ENCODE assay signal across 1 cellular context in the genomic region with DNA sequence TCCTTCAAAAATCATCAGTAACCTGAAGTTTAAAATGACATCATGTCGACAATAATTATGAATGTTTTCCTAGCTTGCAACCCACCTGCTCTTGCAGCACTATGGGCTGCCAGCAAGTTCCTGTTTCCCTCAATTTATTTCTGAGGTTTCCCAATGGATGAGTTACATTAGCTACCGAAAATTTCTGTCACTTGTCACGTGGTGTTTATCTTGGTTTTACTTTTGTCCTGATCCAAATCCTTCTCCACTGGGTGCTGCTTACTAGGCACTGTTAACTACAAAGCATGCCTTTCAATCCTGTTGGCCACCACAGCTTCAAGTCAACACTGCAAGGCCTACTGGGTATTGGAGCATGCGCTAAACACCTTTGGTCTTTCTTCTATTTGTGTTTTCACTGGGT.
TF ChIP-seq lines count a peak whose summit lies in the region.

No MANE protein-coding gene starts in this region.

TF ChIP-seq in GM23338, 12 proteins besides CTCF, POLR2A, EP300 and RAD21:
- TF ChIP-seq, protein P1, sequence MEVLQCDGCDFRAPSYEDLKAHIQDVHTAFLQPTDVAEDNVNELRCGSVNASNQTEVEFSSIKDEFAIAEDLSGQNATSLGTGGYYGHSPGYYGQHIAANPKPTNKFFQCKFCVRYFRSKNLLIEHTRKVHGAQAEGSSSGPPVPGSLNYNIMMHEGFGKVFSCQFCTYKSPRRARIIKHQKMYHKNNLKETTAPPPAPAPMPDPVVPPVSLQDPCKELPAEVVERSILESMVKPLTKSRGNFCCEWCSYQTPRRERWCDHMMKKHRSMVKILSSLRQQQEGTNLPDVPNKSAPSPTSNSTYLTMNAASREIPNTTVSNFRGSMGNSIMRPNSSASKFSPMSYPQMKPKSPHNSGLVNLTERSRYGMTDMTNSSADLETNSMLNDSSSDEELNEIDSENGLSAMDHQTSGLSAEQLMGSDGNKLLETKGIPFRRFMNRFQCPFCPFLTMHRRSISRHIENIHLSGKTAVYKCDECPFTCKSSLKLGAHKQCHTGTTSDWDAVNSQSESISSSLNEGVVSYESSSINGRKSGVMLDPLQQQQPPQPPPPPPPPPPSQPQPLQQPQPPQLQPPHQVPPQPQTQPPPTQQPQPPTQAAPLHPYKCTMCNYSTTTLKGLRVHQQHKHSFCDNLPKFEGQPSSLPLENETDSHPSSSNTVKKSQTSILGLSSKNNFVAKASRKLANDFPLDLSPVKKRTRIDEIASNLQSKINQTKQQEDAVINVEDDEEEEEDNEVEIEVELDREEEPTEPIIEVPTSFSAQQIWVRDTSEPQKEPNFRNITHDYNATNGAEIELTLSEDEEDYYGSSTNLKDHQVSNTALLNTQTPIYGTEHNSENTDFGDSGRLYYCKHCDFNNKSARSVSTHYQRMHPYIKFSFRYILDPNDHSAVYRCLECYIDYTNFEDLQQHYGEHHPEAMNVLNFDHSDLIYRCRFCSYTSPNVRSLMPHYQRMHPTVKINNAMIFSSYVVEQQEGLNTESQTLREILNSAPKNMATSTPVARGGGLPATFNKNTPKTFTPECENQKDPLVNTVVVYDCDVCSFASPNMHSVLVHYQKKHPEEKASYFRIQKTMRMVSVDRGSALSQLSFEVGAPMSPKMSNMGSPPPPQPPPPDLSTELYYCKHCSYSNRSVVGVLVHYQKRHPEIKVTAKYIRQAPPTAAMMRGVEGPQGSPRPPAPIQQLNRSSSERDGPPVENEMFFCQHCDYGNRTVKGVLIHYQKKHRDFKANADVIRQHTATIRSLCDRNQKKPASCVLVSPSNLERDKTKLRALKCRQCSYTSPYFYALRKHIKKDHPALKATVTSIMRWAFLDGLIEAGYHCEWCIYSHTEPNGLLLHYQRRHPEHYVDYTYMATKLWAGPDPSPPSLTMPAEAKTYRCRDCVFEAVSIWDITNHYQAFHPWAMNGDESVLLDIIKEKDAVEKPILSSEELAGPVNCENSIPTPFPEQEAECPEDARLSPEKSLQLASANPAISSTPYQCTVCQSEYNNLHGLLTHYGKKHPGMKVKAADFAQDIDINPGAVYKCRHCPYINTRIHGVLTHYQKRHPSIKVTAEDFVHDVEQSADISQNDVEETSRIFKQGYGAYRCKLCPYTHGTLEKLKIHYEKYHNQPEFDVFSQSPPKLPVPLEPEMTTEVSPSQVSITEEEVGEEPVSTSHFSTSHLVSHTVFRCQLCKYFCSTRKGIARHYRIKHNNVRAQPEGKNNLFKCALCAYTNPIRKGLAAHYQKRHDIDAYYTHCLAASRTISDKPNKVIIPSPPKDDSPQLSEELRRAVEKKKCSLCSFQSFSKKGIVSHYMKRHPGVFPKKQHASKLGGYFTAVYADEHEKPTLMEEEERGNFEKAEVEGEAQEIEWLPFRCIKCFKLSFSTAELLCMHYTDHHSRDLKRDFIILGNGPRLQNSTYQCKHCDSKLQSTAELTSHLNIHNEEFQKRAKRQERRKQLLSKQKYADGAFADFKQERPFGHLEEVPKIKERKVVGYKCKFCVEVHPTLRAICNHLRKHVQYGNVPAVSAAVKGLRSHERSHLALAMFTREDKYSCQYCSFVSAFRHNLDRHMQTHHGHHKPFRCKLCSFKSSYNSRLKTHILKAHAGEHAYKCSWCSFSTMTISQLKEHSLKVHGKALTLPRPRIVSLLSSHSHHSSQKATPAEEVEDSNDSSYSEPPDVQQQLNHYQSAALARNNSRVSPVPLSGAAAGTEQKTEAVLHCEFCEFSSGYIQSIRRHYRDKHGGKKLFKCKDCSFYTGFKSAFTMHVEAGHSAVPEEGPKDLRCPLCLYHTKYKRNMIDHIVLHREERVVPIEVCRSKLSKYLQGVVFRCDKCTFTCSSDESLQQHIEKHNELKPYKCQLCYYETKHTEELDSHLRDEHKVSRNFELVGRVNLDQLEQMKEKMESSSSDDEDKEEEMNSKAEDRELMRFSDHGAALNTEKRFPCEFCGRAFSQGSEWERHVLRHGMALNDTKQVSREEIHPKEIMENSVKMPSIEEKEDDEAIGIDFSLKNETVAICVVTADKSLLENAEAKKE (CRISPR knock-in tag; IDR thresholded peaks at IDR 0.05), result no peak
- no peak for TF ChIP-seq JUNB (IDR thresholded peaks at IDR 0.05; ENCODE audit: unreplicated experiment)
- TF ChIP-seq, protein P2, sequence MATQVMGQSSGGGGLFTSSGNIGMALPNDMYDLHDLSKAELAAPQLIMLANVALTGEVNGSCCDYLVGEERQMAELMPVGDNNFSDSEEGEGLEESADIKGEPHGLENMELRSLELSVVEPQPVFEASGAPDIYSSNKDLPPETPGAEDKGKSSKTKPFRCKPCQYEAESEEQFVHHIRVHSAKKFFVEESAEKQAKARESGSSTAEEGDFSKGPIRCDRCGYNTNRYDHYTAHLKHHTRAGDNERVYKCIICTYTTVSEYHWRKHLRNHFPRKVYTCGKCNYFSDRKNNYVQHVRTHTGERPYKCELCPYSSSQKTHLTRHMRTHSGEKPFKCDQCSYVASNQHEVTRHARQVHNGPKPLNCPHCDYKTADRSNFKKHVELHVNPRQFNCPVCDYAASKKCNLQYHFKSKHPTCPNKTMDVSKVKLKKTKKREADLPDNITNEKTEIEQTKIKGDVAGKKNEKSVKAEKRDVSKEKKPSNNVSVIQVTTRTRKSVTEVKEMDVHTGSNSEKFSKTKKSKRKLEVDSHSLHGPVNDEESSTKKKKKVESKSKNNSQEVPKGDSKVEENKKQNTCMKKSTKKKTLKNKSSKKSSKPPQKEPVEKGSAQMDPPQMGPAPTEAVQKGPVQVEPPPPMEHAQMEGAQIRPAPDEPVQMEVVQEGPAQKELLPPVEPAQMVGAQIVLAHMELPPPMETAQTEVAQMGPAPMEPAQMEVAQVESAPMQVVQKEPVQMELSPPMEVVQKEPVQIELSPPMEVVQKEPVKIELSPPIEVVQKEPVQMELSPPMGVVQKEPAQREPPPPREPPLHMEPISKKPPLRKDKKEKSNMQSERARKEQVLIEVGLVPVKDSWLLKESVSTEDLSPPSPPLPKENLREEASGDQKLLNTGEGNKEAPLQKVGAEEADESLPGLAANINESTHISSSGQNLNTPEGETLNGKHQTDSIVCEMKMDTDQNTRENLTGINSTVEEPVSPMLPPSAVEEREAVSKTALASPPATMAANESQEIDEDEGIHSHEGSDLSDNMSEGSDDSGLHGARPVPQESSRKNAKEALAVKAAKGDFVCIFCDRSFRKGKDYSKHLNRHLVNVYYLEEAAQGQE (IDR thresholded peaks at IDR 0.05; ENCODE audit: unreplicated experiment), result no peak
- no peak for TF ChIP-seq EZH2phosphoT487 (IDR thresholded peaks at IDR 0.05; ENCODE audit: unreplicated experiment)
- TF ChIP-seq, protein P3, sequence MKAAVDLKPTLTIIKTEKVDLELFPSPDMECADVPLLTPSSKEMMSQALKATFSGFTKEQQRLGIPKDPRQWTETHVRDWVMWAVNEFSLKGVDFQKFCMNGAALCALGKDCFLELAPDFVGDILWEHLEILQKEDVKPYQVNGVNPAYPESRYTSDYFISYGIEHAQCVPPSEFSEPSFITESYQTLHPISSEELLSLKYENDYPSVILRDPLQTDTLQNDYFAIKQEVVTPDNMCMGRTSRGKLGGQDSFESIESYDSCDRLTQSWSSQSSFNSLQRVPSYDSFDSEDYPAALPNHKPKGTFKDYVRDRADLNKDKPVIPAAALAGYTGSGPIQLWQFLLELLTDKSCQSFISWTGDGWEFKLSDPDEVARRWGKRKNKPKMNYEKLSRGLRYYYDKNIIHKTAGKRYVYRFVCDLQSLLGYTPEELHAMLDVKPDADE (IDR thresholded peaks at IDR 0.05), result no peak
- TF ChIP-seq STAT1 (IDR thresholded peaks at IDR 0.05; ENCODE audit: unreplicated experiment), result no peak
- no peak for TF ChIP-seq POLR2AphosphoS5 (IDR thresholded peaks at IDR 0.05; ENCODE audit: low read depth)
- no peak for TF ChIP-seq ZNF331 (CRISPR knock-in tag; IDR thresholded peaks at IDR 0.05; ENCODE audit: low read depth)
